In the genomic region with DNA sequence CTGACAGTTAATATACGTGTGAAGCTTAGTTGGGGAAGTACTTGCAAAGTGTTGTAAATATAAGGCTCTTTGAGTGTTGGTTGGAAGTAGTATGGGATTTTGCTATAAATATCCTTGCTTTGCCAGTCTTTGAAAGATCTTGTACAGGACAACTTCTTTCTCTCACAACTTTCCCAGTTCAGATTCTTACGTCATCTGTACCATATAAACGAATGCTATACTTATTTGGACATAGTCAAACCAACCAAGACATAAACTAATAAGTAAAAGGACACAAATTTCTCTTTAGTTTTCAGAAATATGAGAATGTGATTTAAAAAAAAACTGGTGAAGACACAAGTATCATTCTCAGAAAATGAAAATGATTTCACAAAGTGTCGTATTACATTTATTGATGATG, we compare ENCODE assay signal across 30 cellular contexts.
"Had no signal": no experiment of that assay in that cellular context is flagged by ENCODE, and none has a peak within 500 bp of the region (broad histone marks: within the 10 kb centered on the region; RNA-seq: fewer than 3 reads in every experiment).

No MANE protein-coding gene starts in this region.

- H3K27me3 ChIP-seq: neural progenitor cell, neutrophil, ovary, spleen, thyroid gland, tibial nerve, upper lobe of left lung, vagina had no signal

- H3K9me3 ChIP-seq: neutrophil, ovary, psoas muscle, thoracic aorta, thyroid gland, tibial nerve, upper lobe of left lung, vagina had no signal

- H3K36me3 ChIP-seq: neural progenitor cell, neutrophil, ovary, spleen, thyroid gland, tibial nerve, upper lobe of left lung, vagina had no signal

- H3K79me2 ChIP-seq: parathyroid adenoma had no signal

- ATAC-seq: naive thymus-derived CD4-positive, alpha-beta T cell; natural killer cell; psoas muscle; right cardiac atrium; sciatic nerve; stimulated activated memory B cell treated with anti-CD40 and anti-IgM and Interleukin-4, amounts not matched to agents 10 μg/mL and 1 μg/mL and 100 μg/mL, for 72 hours; stimulated activated naive CD8-positive, alpha-beta T cell treated with anti-CD3 and anti-CD28 coated beads, Interleukin-15, amount 100 ng/mL, for 72 hours; stimulated activated naive CD8-positive, alpha-beta T cell treated with anti-CD3 and anti-CD28 coated beads, Interleukin-15, Interleukin-2, amounts not matched to agents 100 U/mL and 50 U/mL, for 24 hours had no signal

- H3K9ac ChIP-seq: neural progenitor cell, parathyroid adenoma had no signal

- H2AFZ ChIP-seq: neural progenitor cell, parathyroid adenoma had no signal

- DNase-seq: naive thymus-derived CD4-positive, alpha-beta T cell; natural killer cell; nucleus accumbens; ovary; posterior cingulate gyrus; psoas muscle; right cardiac atrium; spleen; stimulated activated CD4-positive, alpha-beta T cell treated with anti-CD3 and anti-CD28 coated beads, Interleukin-12 subunit alpha, Interleukin-12 subunit beta, amount 100 ng/mL, for 4 hours; stimulated activated CD4-positive, alpha-beta T cell treated with anti-CD3 and anti-CD28 coated beads, Interleukin-1b, Interleukin-23, amount 100 ng/mL, for 48 hours; stimulated activated CD4-positive, alpha-beta T cell treated with anti-CD3 and anti-CD28 coated beads, Interleukin-4, amount 100 ng/mL, for 1 hour; stimulated activated CD4-positive, alpha-beta T cell treated with anti-CD3 and anti-CD28 coated beads, Interleukin-4, amount 100 ng/mL, for 4 hours; stimulated activated CD8-positive, alpha-beta memory T cell treated with anti-CD3 and anti-CD28 coated beads, Interleukin-4, amount 100 ng/mL, for 48 hours; stimulated activated naive CD4-positive, alpha-beta T cell; stimulated activated naive CD8-positive, alpha-beta T cell treated with anti-CD3 and anti-CD28 coated beads, Interleukin-15, amount 100 ng/mL, for 72 hours; stimulated activated naive CD8-positive, alpha-beta T cell treated with anti-CD3 and anti-CD28 coated beads, Interleukin-15, Interleukin-2, amounts not matched to agents 100 U/mL and 50 U/mL, for 24 hours; thyroid gland; trophoblast cell; upper lobe of left lung had no signal

- FAIRE-seq: urothelium cell line had no signal

- H3K4me1 ChIP-seq: neural progenitor cell, parathyroid adenoma, psoas muscle, spleen, thyroid gland, tibial nerve, upper lobe of left lung, vagina had no signal

- H3K4me2 ChIP-seq: neural progenitor cell, smooth muscle cell had no signal

- H3K4me3 ChIP-seq: neural progenitor cell, ovary, psoas muscle, skin epidermis, smooth muscle cell, spleen, thoracic aorta, thyroid gland, tibial nerve, upper lobe of left lung, vagina had no signal

- H3K27ac ChIP-seq: neural progenitor cell, neutrophil, ovary, parathyroid adenoma, psoas muscle, skin epidermis, spleen, thoracic aorta, thyroid gland, tibial nerve, upper lobe of left lung, vagina had no signal
